In genomic region chr2:222813177-222813843, GRCh38 we compare ENCODE assay signal across 10 cellular contexts. TPM values are rescaled to one million over a fixed set of nuclear protein-coding genes. Genes with fewer than 3 reads are reported as not detected.
DNase-seq lines count a peak whose midpoint lies in the region; ATAC-seq, FAIRE-seq and TF ChIP-seq lines count a peak whose summit lies in the region.
"Had no signal": no experiment of that assay in that cellular context is flagged by ENCODE, and none has a peak within 500 bp of the region (broad histone marks: within the 10 kb centered on the region; RNA-seq: fewer than 3 reads in every experiment).

No MANE protein-coding gene starts in this region.

- peak overlapping the region; percentile 18 for H3K4me3 Mint-ChIP-seq in stimulated activated naive CD8-positive, alpha-beta T cell treated with anti-CD3 and anti-CD28 coated beads, Interleukin-15, Interleukin-2, amounts not matched to agents 100 ng/mL and 50 ng/mL, for 24 hours

- H3K4me3 ChIP-seq in RWPE2 (ENCODE audit: severe bottlenecking) (no peak overlapping the region), Peyer's patch (no peak overlapping the region)
- H3K4me3 ChIP-seq: tibial nerve had no signal

- peak; percentile 88 for ATAC-seq in HG02840 (IDR thresholded peaks at IDR 0.05; ENCODE audit: low FRiP score, unreplicated experiment)
- peak; percentile 98 for ATAC-seq in RWPE2 (ENCODE audit: low read depth)
- ATAC-seq in left cardiac atrium = no peak

- peaks cover 25% of the 10 kb centered on the region for H3K4me1 Mint-ChIP-seq in stimulated activated naive CD8-positive, alpha-beta T cell treated with anti-CD3 and anti-CD28 coated beads, Interleukin-15, Interleukin-2, amounts not matched to agents 100 ng/mL and 50 ng/mL, for 24 hours (ENCODE audit: low read depth)

- peak; percentile 29 for DNase-seq in stimulated activated CD4-positive, alpha-beta T cell treated with anti-CD3 and anti-CD28 coated beads, Interleukin-15, amount 100 ng/mL, for 24 hours
- DNase-seq in stimulated activated CD4-positive, alpha-beta T cell treated with anti-CD3 and anti-CD28 coated beads, Interleukin-2, amount 100 ng/mL, for 24 hours = no peak
- no peak for DNase-seq in RWPE2 (ENCODE audit: low spot score)
- no peak for DNase-seq in RCC 7860 (ENCODE audit: low spot score)
- DNase-seq in left cardiac atrium = no peak
- no peak for DNase-seq in Peyer's patch

- H3K27ac ChIP-seq in RWPE2 (ENCODE audit: poor library complexity, severe bottlenecking) (peak overlapping the region; percentile 29), Peyer's patch (no peak overlapping the region)
- H3K27ac ChIP-seq: tibial nerve had no signal

- no peaks in the 10 kb centered on the region for H3K9me3 ChIP-seq in RWPE2 (ENCODE audit: severe bottlenecking)
- H3K9me3 ChIP-seq in Peyer's patch = no peaks in the 10 kb centered on the region
- H3K9me3 ChIP-seq: tibial nerve had no signal

- H3K4me1 ChIP-seq in RWPE2 (ENCODE audit: insufficient read depth, poor library complexity, severe bottlenecking) (peaks cover 13% of the 10 kb centered on the region), Peyer's patch (no peaks in the 10 kb centered on the region)
- H3K4me1 ChIP-seq: tibial nerve had no signal

- peak overlapping the region; percentile 89 for H3K27ac Mint-ChIP-seq in stimulated activated naive CD8-positive, alpha-beta T cell treated with anti-CD3 and anti-CD28 coated beads, Interleukin-15, Interleukin-2, amounts not matched to agents 100 ng/mL and 50 ng/mL, for 24 hours

- H3K36me3 ChIP-seq in RWPE2 (ENCODE audit: low read depth) = no peaks in the 10 kb centered on the region
- H3K36me3 ChIP-seq in Peyer's patch = no peaks in the 10 kb centered on the region
- H3K36me3 ChIP-seq: tibial nerve had no signal

- intact Hi-C loops in left cardiac atrium (cut with DNase I) = loop anchor here in 1 of 2 donors (5.0 kb wide), 1 partner anchor 39 kb away; no protein-coding TSS in a partner anchor

- no peaks in the 10 kb centered on the region for H3K36me3 Mint-ChIP-seq in stimulated activated naive CD8-positive, alpha-beta T cell treated with anti-CD3 and anti-CD28 coated beads, Interleukin-15, Interleukin-2, amounts not matched to agents 100 ng/mL and 50 ng/mL, for 24 hours (ENCODE audit: low read depth)

- TF ChIP-seq POLR2A in Peyer's patch (IDR thresholded peaks at IDR 0.05) = no peak

- TF ChIP-seq CTCF in RWPE2 (IDR thresholded peaks at IDR 0.05; ENCODE audit: poor library complexity, severe bottlenecking) (no peak), Peyer's patch (IDR thresholded peaks at IDR 0.05) (no peak)

- FAIRE-seq in RCC 7860 (lab: Jason Lieb, UNC) = no peak
- FAIRE-seq: frontal cortex had no signal

- H3K27me3 Mint-ChIP-seq in stimulated activated naive CD8-positive, alpha-beta T cell treated with anti-CD3 and anti-CD28 coated beads, Interleukin-15, Interleukin-2, amounts not matched to agents 100 ng/mL and 50 ng/mL, for 24 hours = no peaks in the 10 kb centered on the region

- H3K27me3 ChIP-seq in RWPE2 (ENCODE audit: insufficient read depth, poor library complexity, severe bottlenecking) (no peaks in the 10 kb centered on the region), Peyer's patch (no peaks in the 10 kb centered on the region)
- H3K27me3 ChIP-seq: tibial nerve had no signal

- no peaks in the 10 kb centered on the region for H3K9me3 Mint-ChIP-seq in stimulated activated naive CD8-positive, alpha-beta T cell treated with anti-CD3 and anti-CD28 coated beads, Interleukin-15, Interleukin-2, amounts not matched to agents 100 ng/mL and 50 ng/mL, for 24 hours

RNA-seq across cellular contexts. Expression of gene ACSL3, which starts 47.5 kb away (rescaled TPM):
- total RNA-seq in left cardiac atrium = 10 to 100 TPM; 37.8 to 38.1 TPM
- total RNA-seq in Peyer's patch = 10 to 100 TPM; 25.6 to 52.2 (median 47.2) TPM

Comparison
In these comparisons a context has a peak if more than half of its experiments do, and no peak if none do; other contexts are left out.
1. ATAC-seq: peak in HG02840 (single experiment) and RWPE2 (single experiment); none in left cardiac atrium (0 of 2).